In genomic region chr17:20444173-20444572, GRCh38 we compare ENCODE assay signal across 14 cellular contexts. TPM values are rescaled to one million over a fixed set of nuclear protein-coding genes. Genes with fewer than 3 reads are reported as not detected.
DNase-seq lines count a peak whose midpoint lies in the region; ATAC-seq and TF ChIP-seq lines count a peak whose summit lies in the region.
"Not testable (repeated sequence)": the region's sequence is repeated elsewhere in the genome, so short reads cannot be mapped to it uniquely, and the experiment has no call there.
"Had no signal": no experiment of that assay in that cellular context is flagged by ENCODE, and none has a peak within 500 bp of the region (broad histone marks: within the 10 kb centered on the region; RNA-seq: fewer than 3 reads in every experiment).

No MANE protein-coding gene starts in this region.

- not testable (repeated sequence) for H3K4me1 Mint-ChIP-seq in endodermal cell

- not testable (repeated sequence) for H3K4me1 ChIP-seq in SK-N-SH (ENCODE audit: control insufficient read depth in 1 of 2, insufficient read depth in 2 of 2, low read depth in 1 of 2, low read length in 1 of 2); endodermal cell (ENCODE audit: control insufficient read depth, insufficient read depth, low read length); osteoblast (ENCODE audit: insufficient read depth, low read length); upper lobe of right lung

- ATAC-seq in upper lobe of right lung = peak; percentile 6

- H2AFZ ChIP-seq in SK-N-SH (ENCODE audit: low read depth); osteoblast (ENCODE audit: low read length): not testable (repeated sequence)

- not testable (repeated sequence) for H3F3A ChIP-seq in SK-N-SH (replicated peaks; ENCODE audit: insufficient read depth)

- not testable (repeated sequence) for H3K27ac ChIP-seq in SK-N-SH (ENCODE audit: low read depth in 2 of 2, low read length in 1 of 2); endodermal cell (ENCODE audit: low read depth, low read length); osteoblast (ENCODE audit: low read depth, low read length); upper lobe of right lung

- intact Hi-C loops in upper lobe of right lung (cut with DNase I) = not testable (repeated sequence)

- TF ChIP-seq RAD21 in SK-N-SH (IDR thresholded peaks at IDR 0.05; ENCODE audit: low read length) = not testable (repeated sequence)

- CTCF ChIA-PET in SK-N-SH (lab: Yijun Ruan, JAX) = not testable (repeated sequence)

- not testable (repeated sequence) for H3K9ac ChIP-seq in SK-N-SH; endodermal cell (ENCODE audit: extremely low read depth, low read length, poor library complexity, severe bottlenecking)

- H3K4me3 Mint-ChIP-seq in endodermal cell = not testable (repeated sequence)

- TF ChIP-seq CTCF in SK-N-SH (IDR thresholded peaks at IDR 0.05); endodermal cell (conservative IDR thresholded peaks at IDR 0.05); osteoblast (IDR thresholded peaks at IDR 0.05; ENCODE audit: extremely low read depth, low read depth, low read length); upper lobe of right lung (IDR thresholded peaks at IDR 0.05): not testable (repeated sequence)

- WGBS in SK-N-SH (ENCODE audit: low lambda C conversion rate) = 66% methylated on average over 6 of the region's 16 CpGs
- WGBS in endodermal cell (ENCODE audit: insufficient coverage in 1 of 2, insufficient read length in 1 of 2), 2 experiments = 93 to 95% methylated on average over 8 to 16 of the region's 16 CpGs

- POLR2A ChIA-PET in SK-N-SH (lab: Yijun Ruan, JAX) = not testable (repeated sequence)

- not testable (repeated sequence) for H3K79me2 ChIP-seq in SK-N-SH (ENCODE audit: insufficient read depth); osteoblast (ENCODE audit: insufficient read depth, low read length)

- not testable (repeated sequence) for H3K27ac Mint-ChIP-seq in endodermal cell

- not testable (repeated sequence) for H3K27me3 ChIP-seq in H7 (ENCODE audit: control insufficient read depth, insufficient read depth, low read length); SK-N-SH (ENCODE audit: insufficient read depth); endodermal cell (ENCODE audit: control insufficient read depth, insufficient read depth, low read length, poor library complexity, severe bottlenecking); osteoblast (ENCODE audit: insufficient read depth, low read length); upper lobe of right lung

- not testable (repeated sequence) for H3K9me3 ChIP-seq in SK-N-SH; endodermal cell (ENCODE audit: control insufficient read depth, low read length); osteoblast (ENCODE audit: low read depth, low read length); upper lobe of right lung

- not testable (repeated sequence) for H3K9me2 ChIP-seq in SK-N-SH

- DNase-seq in H7 = peak; percentile 11
- peak; percentile 2 for DNase-seq in SK-N-SH
- DNase-seq in endodermal cell = peak; percentile 40
- DNase-seq in islet precursor cell = peak; percentile 51
- DNase-seq in osteoblast (ENCODE audit: insufficient read length, low spot score, missing footprints) = peak; percentile 6
- not testable (repeated sequence) for DNase-seq in upper lobe of right lung

- H4K20me1 ChIP-seq in SK-N-SH (ENCODE audit: insufficient read depth); osteoblast (ENCODE audit: insufficient read depth, low read length): not testable (repeated sequence)

- H3K4me2 ChIP-seq in SK-N-SH; osteoblast (ENCODE audit: insufficient read depth, low read length): not testable (repeated sequence)

- not testable (repeated sequence) for H3K36me3 ChIP-seq in H7 (replicated peaks; ENCODE audit: control insufficient read depth, insufficient read depth, low read length); SK-N-SH (replicated peaks in 1 of 2; ENCODE audit: control insufficient read depth in 1 of 2, insufficient read depth in 2 of 2, low read length in 1 of 2); endodermal cell (ENCODE audit: control insufficient read depth, insufficient read depth, low read length); osteoblast (ENCODE audit: insufficient read depth, low read length); upper lobe of right lung

- TF ChIP-seq EP300 in SK-N-SH (IDR thresholded peaks at IDR 0.05; ENCODE audit: borderline replicate concordance in 1 of 2, low read depth in 1 of 2, low read length in 1 of 2) = not testable (repeated sequence)

- H3K27me3 Mint-ChIP-seq in endodermal cell (ENCODE audit: insufficient read depth) = not testable (repeated sequence)

- not testable (repeated sequence) for H3K36me3 Mint-ChIP-seq in endodermal cell (ENCODE audit: low read depth)

- H3K4me3 ChIP-seq in H7 (ENCODE audit: insufficient read depth, low read depth, low read length); SK-N-SH (ENCODE audit: low read depth in 2 of 2, low read length in 1 of 2); endodermal cell (ENCODE audit: low read length); osteoblast (ENCODE audit: insufficient read depth, low read length); upper lobe of right lung: not testable (repeated sequence)

- not testable (repeated sequence) for H3K9me3 Mint-ChIP-seq in endodermal cell

RNA-seq across cellular contexts. Expression of gene LGALS9B, which starts 23.2 kb away (rescaled TPM):
- total RNA-seq in H7 (2014; rRNA removed; shearing (Covaris generic)) = not detected in 2 replicates
- polyA plus RNA-seq in SK-N-SH (2012; rRNA removed) = not detected in 2 replicates
- polyA plus RNA-seq in SK-N-SH (2012; cell fraction: cytosol; rRNA removed) = not detected in 2 replicates
- polyA plus RNA-seq in SK-N-SH (2012; cell fraction: nucleus; rRNA removed) = not detected in 2 replicates
- total RNA-seq in endodermal cell (not detected), osteoblast (not detected in 2 replicates), upper lobe of right lung (not detected)
- polyA plus RNA-seq in endodermal cell (2013, experiment 1 of 2) = not detected
- polyA plus RNA-seq in endodermal cell (2013, experiment 2 of 2) = not detected
- total RNA-seq: A172; A673; CD4-positive, alpha-beta memory T cell; Daoy; G401; GM23338; H4 had no signal
- polyA plus RNA-seq: BJ; CD4-positive, alpha-beta memory T cell; GM23338 had no signal
